Comparison of ENCODE assay signal across 8 cellular contexts in the genomic region with DNA sequence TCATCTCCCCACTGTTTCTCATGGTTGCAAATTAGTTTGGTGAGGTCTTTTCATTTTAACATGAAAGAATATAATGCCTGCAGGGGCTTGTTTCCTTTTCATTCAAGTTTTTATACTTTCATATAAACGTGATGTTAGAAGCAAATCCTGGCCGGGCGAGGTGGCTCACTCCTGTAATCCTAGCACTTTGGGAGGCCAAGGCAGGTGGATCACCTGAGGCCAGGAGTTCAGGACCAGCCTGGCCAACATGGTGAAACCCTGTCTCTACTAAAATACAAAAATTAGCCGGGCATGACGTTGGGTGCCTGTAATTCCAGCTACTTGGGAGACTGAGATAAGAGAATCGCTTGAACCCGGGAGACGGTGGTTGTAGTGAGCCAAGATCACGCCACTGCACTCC. TPM values are rescaled to one million over a fixed set of nuclear protein-coding genes. Genes with fewer than 3 reads are reported as not detected.
DNase-seq lines count a peak whose midpoint lies in the region; ATAC-seq and TF ChIP-seq lines count a peak whose summit lies in the region.
"Not testable (repeated sequence)": the region's sequence is repeated elsewhere in the genome, so short reads cannot be mapped to it uniquely, and the experiment has no call there.

No MANE protein-coding gene starts in this region.

- peak overlapping the region; percentile 62 for H3K4me2 ChIP-seq in OCI-LY3 (ENCODE audit: low read length)

- H3K27me3 Mint-ChIP-seq in CD4-positive, alpha-beta T cell; activated naive CD8-positive, alpha-beta T cell; mesothelial cell of epicardium (ENCODE audit: low read depth): not testable (repeated sequence)

- not testable (repeated sequence) for TF ChIP-seq POLR2A in heart left ventricle (IDR thresholded peaks at IDR 0.05); prostate gland (IDR thresholded peaks at IDR 0.05); tibial nerve (IDR thresholded peaks at IDR 0.05)

- 59 to 77% (median 68%) methylated on average over 9 of the region's 9 CpGs for WGBS in heart left ventricle, 4 donors
- 60% methylated on average over 9 of the region's 9 CpGs for WGBS in prostate gland
- WGBS in tibial nerve, 2 donors: 82 to 84% methylated on average over 9 of the region's 9 CpGs

- CTCF ChIA-PET in CD4-positive, alpha-beta T cell (lab: Charles Lee): interaction anchor here (1.0 kb wide), 1 partner anchor 10 kb away, joined by 3 read pairs; a partner anchor contains a TSS

- H3K4me3 ChIP-seq in OCI-LY3 (ENCODE audit: low read length): peak overlapping the region; percentile 65
- peak overlapping the region in 36 of 59 donors; percentile 6 to 55 (median 35) for H3K4me3 ChIP-seq in dorsolateral prefrontal cortex
- peak overlapping the region in 8 of 12 donors; percentile 24 to 54 (median 38) for H3K4me3 ChIP-seq in heart left ventricle
- H3K4me3 ChIP-seq in prostate gland: peak overlapping the region; percentile 12 to 16
- peak overlapping the region in 2 of 4 donors; percentile 34 to 40 for H3K4me3 ChIP-seq in tibial nerve

- H3K27ac ChIP-seq in CD4-positive, alpha-beta T cell (ENCODE audit: low read depth, low read length); OCI-LY3 (ENCODE audit: low read length): not testable (repeated sequence)
- H3K27ac ChIP-seq in dorsolateral prefrontal cortex (peak overlapping the region in 19 of 59 donors; percentile 3 to 73 (median 48)), heart left ventricle (peak overlapping the region in 10 of 12 donors; percentile 45 to 77 (median 72)), prostate gland (peak overlapping the region; percentile 78 to 83), tibial nerve (peak overlapping the region in 3 of 4 donors; percentile 68 to 82 (median 77))

- peak overlapping the region; percentile 23; the same call in 1 of the 2 replicates for H3K9ac ChIP-seq in OCI-LY3 (ENCODE audit: low read length)

- TF ChIP-seq EP300 in tibial nerve (IDR thresholded peaks at IDR 0.05): not testable (repeated sequence)

- not testable (repeated sequence) for H3K9me3 Mint-ChIP-seq in CD4-positive, alpha-beta T cell; activated naive CD8-positive, alpha-beta T cell (ENCODE audit: low read depth); mesothelial cell of epicardium

- H3K27me3 ChIP-seq in CD4-positive, alpha-beta T cell (ENCODE audit: control insufficient read depth, insufficient read depth, low read length); dorsolateral prefrontal cortex; heart left ventricle; prostate gland (replicated peaks; ENCODE audit: insufficient read depth); tibial nerve: not testable (repeated sequence)
- peaks cover 54% of the 10 kb centered on the region for H3K27me3 ChIP-seq in OCI-LY3 (ENCODE audit: low read depth, low read length)

- not testable (repeated sequence) for DNase-seq in CD4-positive, alpha-beta T cell; dorsolateral prefrontal cortex; heart left ventricle; mesothelial cell of epicardium (ENCODE audit: low spot score in 2 of 2, unreplicated experiment in 2 of 2); prostate gland (ENCODE audit: low spot score); tibial nerve (ENCODE audit: low spot score in 2 of 2)

- intact Hi-C loops in CD4-positive, alpha-beta T cell (cut with DNase I, micrococcal nuclease); dorsolateral prefrontal cortex (cut with DNase I); heart left ventricle (cut with DNase I); prostate gland (cut with DNase I): not testable (repeated sequence)

- H3K27ac Mint-ChIP-seq in CD4-positive, alpha-beta T cell: peak overlapping the region; percentile 42
- H3K27ac Mint-ChIP-seq in activated naive CD8-positive, alpha-beta T cell: peak overlapping the region; percentile 34
- H3K27ac Mint-ChIP-seq in mesothelial cell of epicardium: peak overlapping the region; percentile 99

- TF ChIP-seq CTCF in CD4-positive, alpha-beta T cell (IDR thresholded peaks at IDR 0.05); OCI-LY3 (IDR thresholded peaks at IDR 0.05; ENCODE audit: low read depth, low read length); dorsolateral prefrontal cortex (IDR thresholded peaks at IDR 0.05 in 54 of 56, conservative IDR thresholded peaks at IDR 0.05 in 2 of 56; ENCODE audit: low read depth in 1 of 56, partially characterized antibody in 56 of 56); heart left ventricle (IDR thresholded peaks at IDR 0.05); mesothelial cell of epicardium (IDR thresholded peaks at IDR 0.05; ENCODE audit: unreplicated experiment); prostate gland (IDR thresholded peaks at IDR 0.05); tibial nerve (IDR thresholded peaks at IDR 0.05): not testable (repeated sequence)

- not testable (repeated sequence) for H4K20me1 ChIP-seq in OCI-LY3 (ENCODE audit: insufficient read depth, low read length)

- peaks cover 27% of the 10 kb centered on the region for H3K4me1 ChIP-seq in OCI-LY3 (ENCODE audit: low read length)
- H3K4me1 ChIP-seq in heart left ventricle: peaks cover 0 to 34% (median 20%) of the 10 kb centered on the region in 12 donors
- H3K4me1 ChIP-seq in prostate gland (replicated peaks): not testable (repeated sequence)
- peaks cover 0 to 21% (median 9%) of the 10 kb centered on the region in 4 donors for H3K4me1 ChIP-seq in tibial nerve

- POLR2A ChIA-PET in CD4-positive, alpha-beta T cell (lab: Charles Lee): interaction anchor here (3.6 kb wide), 1 partner anchor 10 kb away, joined by 34 read pairs; a partner anchor contains a TSS

- not testable (repeated sequence) for H3K4me3 Mint-ChIP-seq in CD4-positive, alpha-beta T cell
- peak overlapping the region; percentile 9 for H3K4me3 Mint-ChIP-seq in activated naive CD8-positive, alpha-beta T cell
- peak overlapping the region; percentile 70 for H3K4me3 Mint-ChIP-seq in mesothelial cell of epicardium

- not testable (repeated sequence) for H3K36me3 ChIP-seq in OCI-LY3 (replicated peaks; ENCODE audit: low read depth, low read length); prostate gland
- peaks cover 0 to 37% (median 32%) of the 10 kb centered on the region in 9 donors for H3K36me3 ChIP-seq in heart left ventricle
- peaks cover 0 to 43% (median 0%) of the 10 kb centered on the region in 3 donors for H3K36me3 ChIP-seq in tibial nerve

- H2AFZ ChIP-seq in OCI-LY3 (ENCODE audit: low read depth, low read length): peak overlapping the region; percentile 26; the same call in 1 of the 2 replicates

- ATAC-seq in CD4-positive, alpha-beta T cell (ENCODE audit: poor library complexity); heart left ventricle: not testable (repeated sequence)

- peaks cover 28% of the 10 kb centered on the region for H3K4me1 Mint-ChIP-seq in CD4-positive, alpha-beta T cell (ENCODE audit: low read depth)
- H3K4me1 Mint-ChIP-seq in activated naive CD8-positive, alpha-beta T cell (ENCODE audit: low read depth): peaks cover 34% of the 10 kb centered on the region
- peaks cover 26% of the 10 kb centered on the region for H3K4me1 Mint-ChIP-seq in mesothelial cell of epicardium

- not testable (repeated sequence) for H3K9me3 ChIP-seq in CD4-positive, alpha-beta T cell (ENCODE audit: control insufficient read depth, low read length); OCI-LY3 (ENCODE audit: insufficient read depth, low read length); heart left ventricle; prostate gland; tibial nerve

- H3K36me3 Mint-ChIP-seq in CD4-positive, alpha-beta T cell (ENCODE audit: low read depth): peaks cover 56% of the 10 kb centered on the region
- not testable (repeated sequence) for H3K36me3 Mint-ChIP-seq in activated naive CD8-positive, alpha-beta T cell
- peaks cover 12% of the 10 kb centered on the region for H3K36me3 Mint-ChIP-seq in mesothelial cell of epicardium

- H3K79me2 ChIP-seq in OCI-LY3 (ENCODE audit: low read length): not testable (repeated sequence)

RNA-seq across cellular contexts. Expression of a gene that starts 27.5 kb away (rescaled TPM):
- 10 to 100 TPM; 63.5 to 64.0 TPM for total RNA-seq in CD4-positive, alpha-beta T cell
- total RNA-seq in dorsolateral prefrontal cortex: 10 to 100 TPM; 31.9 to 85.5 (median 48.3) TPM
- total RNA-seq in heart left ventricle: 10 to 100 TPM; 30.0 to 46.3 (median 37.7) TPM
- 10 to 100 TPM; 30.7 to 46.6 TPM for polyA plus RNA-seq in heart left ventricle
- total RNA-seq in mesothelial cell of epicardium: 26.6 to 31.1 TPM (median 29.6 TPM) in 3 replicates
- 10 to 100 TPM; 29.1 to 34.9 TPM for total RNA-seq in prostate gland
- total RNA-seq in tibial nerve: 10 to 100 TPM; 18.2 to 36.7 (median 27.9) TPM

RNA-seq across cellular contexts. Expression of a gene that starts 56.8 kb away (rescaled TPM):
- total RNA-seq in CD4-positive, alpha-beta T cell: 10 to 100 TPM; 77.7 to 79.3 TPM
- 100 to 1,000 TPM in 108 of 120 experiments, 10 to 100 TPM in 12; 64.7 to 179 (median 137) TPM for total RNA-seq in dorsolateral prefrontal cortex
- 100 to 1,000 TPM in 4 of 9 donors, 10 to 100 TPM in 5; 78.6 to 121 (median 93.9) TPM for total RNA-seq in heart left ventricle
- 100 to 1,000 TPM in 1 of 2 donors, 10 to 100 TPM in 1; 82.3 to 115 TPM for polyA plus RNA-seq in heart left ventricle
- 172 to 176 TPM (median 173 TPM) in 3 replicates for total RNA-seq in mesothelial cell of epicardium
- 100 to 1,000 TPM; 143 to 220 TPM for total RNA-seq in prostate gland
- total RNA-seq in tibial nerve: 100 to 1,000 TPM in 2 of 4 donors, 10 to 100 TPM in 2; 72.6 to 124 (median 88.1) TPM

Comparison
In these comparisons a context has a peak if more than half of its experiments do, and no peak if none do; other contexts are left out.
1. H3K27ac Mint-ChIP-seq: peak in every context shown above with its lines; median percentile 99 in mesothelial cell of epicardium; 42 in CD4-positive, alpha-beta T cell; 34 in activated naive CD8-positive, alpha-beta T cell.